In the genomic region with DNA sequence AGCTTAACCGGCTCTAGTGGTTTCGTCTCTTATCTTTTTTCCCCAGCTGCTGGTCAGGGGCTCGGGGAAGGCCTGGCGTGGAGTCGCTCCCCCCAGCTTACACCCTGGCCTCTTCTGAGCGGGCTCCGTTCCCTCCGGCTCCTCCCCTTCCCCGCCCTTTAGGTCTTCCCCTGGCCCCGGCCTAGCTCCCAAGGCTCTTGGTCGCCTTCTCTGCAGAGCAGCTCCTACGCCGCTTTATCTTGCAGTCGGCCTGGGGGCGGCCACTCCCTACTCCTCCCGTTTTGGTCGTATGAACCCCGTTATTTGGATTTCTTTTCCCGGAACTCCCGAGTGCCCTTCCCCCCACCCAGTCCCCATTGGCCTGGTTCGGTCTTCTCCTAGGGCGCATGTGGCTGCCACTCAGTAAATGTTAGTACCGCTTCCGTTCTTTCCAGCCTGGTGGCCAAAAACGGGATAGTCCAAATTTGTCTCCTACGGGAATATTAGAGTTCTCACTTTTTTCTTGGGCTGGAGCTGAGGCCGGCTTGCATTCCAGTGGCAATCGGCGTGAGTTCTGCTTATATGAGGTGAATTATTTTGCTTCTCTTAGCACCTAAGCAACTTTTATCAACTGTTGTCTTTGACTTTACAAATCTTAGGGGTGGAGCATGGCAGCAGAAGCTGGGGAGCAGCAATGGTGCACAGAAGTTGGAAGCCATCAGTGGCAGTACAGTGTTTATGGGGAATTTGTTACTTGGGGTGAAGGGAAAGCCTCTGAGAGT, we compare ENCODE assay signal across 1 cellular context.
TF ChIP-seq lines count a peak whose summit lies in the region.

No MANE protein-coding gene starts in this region.

TF ChIP-seq in HepG2, 621 proteins besides CTCF, POLR2A, EP300 and RAD21 (continued from another document):
- TF ChIP-seq ZHX2 (IDR thresholded peaks at IDR 0.05; ENCODE audit: low read depth) (no peak), ZHX2 (CRISPR knock-in tag; IDR thresholded peaks at IDR 0.05; ENCODE audit: borderline replicate concordance) (0 out of 2 replicates have a peak, but pooled peaks have one; percentile 28), TEAD2 (CRISPR knock-in tag; IDR thresholded peaks at IDR 0.05) (no peak), CENPT (CRISPR knock-in tag; IDR thresholded peaks at IDR 0.05; ENCODE audit: low read depth) (no peak), ARHGAP35 (CRISPR knock-in tag; IDR thresholded peaks at IDR 0.05; ENCODE audit: borderline replicate concordance) (no peak), SRSF4 (IDR thresholded peaks at IDR 0.05; ENCODE audit: low read depth, low read length, poor library complexity, severe bottlenecking) (no peak), MYC (CRISPR knock-in tag; IDR thresholded peaks at IDR 0.05; ENCODE audit: borderline replicate concordance) (peak; percentile 66), EEA1 (CRISPR knock-in tag; IDR thresholded peaks at IDR 0.05; ENCODE audit: borderline replicate concordance) (no peak), ZNF83 (CRISPR knock-in tag; IDR thresholded peaks at IDR 0.05; ENCODE audit: borderline replicate concordance) (peak; percentile 29; the same call in 1 of the 2 replicates), ATAD3A (CRISPR knock-in tag; IDR thresholded peaks at IDR 0.05) (no peak), MIER2 (CRISPR knock-in tag; IDR thresholded peaks at IDR 0.05) (no peak), ZNF746 (CRISPR knock-in tag; IDR thresholded peaks at IDR 0.05) (no peak), CAMTA2 (CRISPR knock-in tag; IDR thresholded peaks at IDR 0.05; ENCODE audit: borderline replicate concordance) (peak; percentile 73; the same call in 1 of the 2 replicates), ETV5 (CRISPR knock-in tag; IDR thresholded peaks at IDR 0.05; ENCODE audit: borderline replicate concordance) (peak; percentile 58; the same call in 1 of the 2 replicates), RAD51 (IDR thresholded peaks at IDR 0.05; ENCODE audit: borderline replicate concordance) (no peak), ZNF747 (CRISPR knock-in tag; IDR thresholded peaks at IDR 0.05; ENCODE audit: borderline replicate concordance) (no peak), SOX6 (IDR thresholded peaks at IDR 0.05) (no peak), SOX6 (CRISPR knock-in tag; IDR thresholded peaks at IDR 0.05) (peak; percentile 4; the same call in 1 of the 2 replicates), HOXA5 (CRISPR knock-in tag; IDR thresholded peaks at IDR 0.05) (peak; percentile 6; the same call in 1 of the 2 replicates), SAFB2 (CRISPR knock-in tag; IDR thresholded peaks at IDR 0.05; ENCODE audit: borderline replicate concordance, low read depth) (peak; percentile 28; the same call in 1 of the 2 replicates), SCMH1 (CRISPR knock-in tag; IDR thresholded peaks at IDR 0.05; ENCODE audit: borderline replicate concordance) (no peak), CC2D1A (CRISPR knock-in tag; IDR thresholded peaks at IDR 0.05) (no peak), STAG1 (CRISPR knock-in tag; IDR thresholded peaks at IDR 0.05) (0 out of 2 replicates have a peak, but pooled peaks have one; percentile 14), ZMYM3 (CRISPR knock-in tag; IDR thresholded peaks at IDR 0.05) (no peak), ZNF644 (CRISPR knock-in tag; IDR thresholded peaks at IDR 0.05; ENCODE audit: low read depth) (no peak), HNRNPL (IDR thresholded peaks at IDR 0.05; ENCODE audit: low read depth, low read length) (no peak), THAP8 (CRISPR knock-in tag; IDR thresholded peaks at IDR 0.05; ENCODE audit: borderline replicate concordance) (no peak), NFATC3 (CRISPR knock-in tag; IDR thresholded peaks at IDR 0.05) (no peak), KAT8 (CRISPR knock-in tag; IDR thresholded peaks at IDR 0.05) (no peak), MLLT10 (CRISPR knock-in tag; IDR thresholded peaks at IDR 0.05) (no peak), PHF21A (CRISPR knock-in tag; IDR thresholded peaks at IDR 0.05) (peak; percentile 79; the same call in 1 of the 2 replicates), GMEB1 (CRISPR knock-in tag; IDR thresholded peaks at IDR 0.05; ENCODE audit: borderline replicate concordance) (peak; percentile 92), PPARG (CRISPR knock-in tag; conservative IDR thresholded peaks at IDR 0.05) (no peak), ARID2 (CRISPR knock-in tag; IDR thresholded peaks at IDR 0.05; ENCODE audit: borderline replicate concordance) (peak; percentile 57), ZFP37 (CRISPR knock-in tag; IDR thresholded peaks at IDR 0.05; ENCODE audit: borderline replicate concordance) (no peak), POLR2AphosphoS5 (IDR thresholded peaks at IDR 0.05; ENCODE audit: low read depth, low read length) (no peak), ZNF263 (CRISPR knock-in tag; IDR thresholded peaks at IDR 0.05) (peak; percentile 40), ZFP91 (CRISPR knock-in tag; IDR thresholded peaks at IDR 0.05; ENCODE audit: borderline replicate concordance) (peak; percentile 70; the same call in 1 of the 2 replicates), STAT5B (CRISPR knock-in tag; IDR thresholded peaks at IDR 0.05) (no peak), RNF2 (conservative IDR thresholded peaks at IDR 0.05; ENCODE audit: low read depth) (no peak), ZNF782 (CRISPR knock-in tag; IDR thresholded peaks at IDR 0.05; ENCODE audit: borderline replicate concordance) (no peak), KMT2B (CRISPR knock-in tag; IDR thresholded peaks at IDR 0.05) (no peak; the same call in 1 of the 2 replicates)
- TF ChIP-seq, protein P1, sequence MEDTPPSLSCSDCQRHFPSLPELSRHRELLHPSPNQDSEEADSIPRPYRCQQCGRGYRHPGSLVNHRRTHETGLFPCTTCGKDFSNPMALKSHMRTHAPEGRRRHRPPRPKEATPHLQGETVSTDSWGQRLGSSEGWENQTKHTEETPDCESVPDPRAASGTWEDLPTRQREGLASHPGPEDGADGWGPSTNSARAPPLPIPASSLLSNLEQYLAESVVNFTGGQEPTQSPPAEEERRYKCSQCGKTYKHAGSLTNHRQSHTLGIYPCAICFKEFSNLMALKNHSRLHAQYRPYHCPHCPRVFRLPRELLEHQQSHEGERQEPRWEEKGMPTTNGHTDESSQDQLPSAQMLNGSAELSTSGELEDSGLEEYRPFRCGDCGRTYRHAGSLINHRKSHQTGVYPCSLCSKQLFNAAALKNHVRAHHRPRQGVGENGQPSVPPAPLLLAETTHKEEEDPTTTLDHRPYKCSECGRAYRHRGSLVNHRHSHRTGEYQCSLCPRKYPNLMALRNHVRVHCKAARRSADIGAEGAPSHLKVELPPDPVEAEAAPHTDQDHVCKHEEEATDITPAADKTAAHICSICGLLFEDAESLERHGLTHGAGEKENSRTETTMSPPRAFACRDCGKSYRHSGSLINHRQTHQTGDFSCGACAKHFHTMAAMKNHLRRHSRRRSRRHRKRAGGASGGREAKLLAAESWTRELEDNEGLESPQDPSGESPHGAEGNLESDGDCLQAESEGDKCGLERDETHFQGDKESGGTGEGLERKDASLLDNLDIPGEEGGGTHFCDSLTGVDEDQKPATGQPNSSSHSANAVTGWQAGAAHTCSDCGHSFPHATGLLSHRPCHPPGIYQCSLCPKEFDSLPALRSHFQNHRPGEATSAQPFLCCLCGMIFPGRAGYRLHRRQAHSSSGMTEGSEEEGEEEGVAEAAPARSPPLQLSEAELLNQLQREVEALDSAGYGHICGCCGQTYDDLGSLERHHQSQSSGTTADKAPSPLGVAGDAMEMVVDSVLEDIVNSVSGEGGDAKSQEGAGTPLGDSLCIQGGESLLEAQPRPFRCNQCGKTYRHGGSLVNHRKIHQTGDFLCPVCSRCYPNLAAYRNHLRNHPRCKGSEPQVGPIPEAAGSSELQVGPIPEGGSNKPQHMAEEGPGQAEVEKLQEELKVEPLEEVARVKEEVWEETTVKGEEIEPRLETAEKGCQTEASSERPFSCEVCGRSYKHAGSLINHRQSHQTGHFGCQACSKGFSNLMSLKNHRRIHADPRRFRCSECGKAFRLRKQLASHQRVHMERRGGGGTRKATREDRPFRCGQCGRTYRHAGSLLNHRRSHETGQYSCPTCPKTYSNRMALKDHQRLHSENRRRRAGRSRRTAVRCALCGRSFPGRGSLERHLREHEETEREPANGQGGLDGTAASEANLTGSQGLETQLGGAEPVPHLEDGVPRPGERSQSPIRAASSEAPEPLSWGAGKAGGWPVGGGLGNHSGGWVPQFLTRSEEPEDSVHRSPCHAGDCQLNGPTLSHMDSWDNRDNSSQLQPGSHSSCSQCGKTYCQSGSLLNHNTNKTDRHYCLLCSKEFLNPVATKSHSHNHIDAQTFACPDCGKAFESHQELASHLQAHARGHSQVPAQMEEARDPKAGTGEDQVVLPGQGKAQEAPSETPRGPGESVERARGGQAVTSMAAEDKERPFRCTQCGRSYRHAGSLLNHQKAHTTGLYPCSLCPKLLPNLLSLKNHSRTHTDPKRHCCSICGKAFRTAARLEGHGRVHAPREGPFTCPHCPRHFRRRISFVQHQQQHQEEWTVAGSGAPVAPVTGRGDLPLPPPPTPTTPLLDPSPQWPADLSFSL (CRISPR knock-in tag; IDR thresholded peaks at IDR 0.05), result no peak
- TF ChIP-seq, protein P2, sequence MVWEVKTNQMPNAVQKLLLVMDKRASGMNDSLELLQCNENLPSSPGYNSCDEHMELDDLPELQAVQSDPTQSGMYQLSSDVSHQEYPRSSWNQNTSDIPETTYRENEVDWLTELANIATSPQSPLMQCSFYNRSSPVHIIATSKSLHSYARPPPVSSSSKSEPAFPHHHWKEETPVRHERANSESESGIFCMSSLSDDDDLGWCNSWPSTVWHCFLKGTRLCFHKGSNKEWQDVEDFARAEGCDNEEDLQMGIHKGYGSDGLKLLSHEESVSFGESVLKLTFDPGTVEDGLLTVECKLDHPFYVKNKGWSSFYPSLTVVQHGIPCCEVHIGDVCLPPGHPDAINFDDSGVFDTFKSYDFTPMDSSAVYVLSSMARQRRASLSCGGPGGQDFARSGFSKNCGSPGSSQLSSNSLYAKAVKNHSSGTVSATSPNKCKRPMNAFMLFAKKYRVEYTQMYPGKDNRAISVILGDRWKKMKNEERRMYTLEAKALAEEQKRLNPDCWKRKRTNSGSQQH (CRISPR knock-in tag; IDR thresholded peaks at IDR 0.05; ENCODE audit: low read depth), result peak; percentile 80; the same call in 1 of the 2 replicates
